8 cellular contexts compared by ENCODE assay signal in genomic region chr9:124852829-124853531, GRCh38. TPM values are rescaled to one million over a fixed set of nuclear protein-coding genes. Genes with fewer than 3 reads are reported as not detected.
DNase-seq lines count a peak whose midpoint lies in the region; ATAC-seq and TF ChIP-seq lines count a peak whose summit lies in the region.

TSS of gene WDR38 (plus strand) at chr9:124853460. CDS start at chr9:124853532, 72 bp downstream.

- peaks cover 20 to 46% (median 39%) of the 10 kb centered on the region in 11 experiments for H4K20me1 ChIP-seq in BLaER1 treated with 17β-estradiol and CSF1 and Interleukin-3, amounts not matched to agents 10 nM and 100 nM

- POLR2A ChIA-PET in naive thymus-derived CD4-positive, alpha-beta T cell (lab: Charles Lee), result interaction anchor here (0.6 to 2.9 kb wide), 5 partner anchors 9 to 392 kb away, joined by 3 to 14 read pairs (median 5); partner anchors contain the start of genes ARPC5L, NR6A1 and RPL35

- peak within 1 kb of the TSS; percentile 77 to 93 (median 83) for H3K4me2 ChIP-seq in BLaER1 treated with 17β-estradiol and CSF1 and Interleukin-3, amounts not matched to agents 10 nM and 100 nM

- H3K4me1 ChIP-seq in BLaER1 treated with 17β-estradiol and CSF1 and Interleukin-3, amounts not matched to agents 10 nM and 100 nM, result peaks cover 4 to 25% (median 22%) of the 10 kb centered on the region in 10 experiments; a peak in 18 of 20 replicates
- H3K4me1 ChIP-seq in Peyer's patch, result peaks cover 0 to 14% (median 4%) of the 10 kb centered on the region in 4 donors
- H3K4me1 ChIP-seq in naive thymus-derived CD4-positive, alpha-beta T cell (ENCODE audit: control insufficient read depth in 2 of 2, insufficient read depth in 2 of 2, low read length in 2 of 2), result peaks cover 8% of the 10 kb centered on the region in 2 donors

- CTCF ChIA-PET in naive thymus-derived CD4-positive, alpha-beta T cell (lab: Charles Lee), result interaction anchor here (0.7 to 5.4 kb wide), 14 partner anchors 9 to 287 kb away, joined by 3 to 66 read pairs (median 3); partner anchors contain the start of genes ARPC5L, NR6A1, OLFML2A and RPL35

- H3K27me3 Mint-ChIP-seq in naive thymus-derived CD4-positive, alpha-beta T cell, result peaks cover 5 to 16% (median 9%) of the 10 kb centered on the region in 5 donors

- peaks cover 4 to 14% (median 6%) of the 10 kb centered on the region in 7 donors for H3K4me1 Mint-ChIP-seq in naive thymus-derived CD4-positive, alpha-beta T cell

- no peaks in the 10 kb centered on the region for H3K9me3 Mint-ChIP-seq in naive thymus-derived CD4-positive, alpha-beta T cell

- peak within 1 kb of the TSS in 1 of 11 experiments; percentile 37; a peak in 1 of 22 replicates for H3K27ac ChIP-seq in BLaER1 treated with 17β-estradiol and CSF1 and Interleukin-3, amounts not matched to agents 10 nM and 100 nM
- H3K27ac ChIP-seq in Peyer's patch, result peak within 1 kb of the TSS in 3 of 4 donors; percentile 16 to 62 (median 20)
- peak within 1 kb of the TSS; percentile 46 for H3K27ac ChIP-seq in naive thymus-derived CD4-positive, alpha-beta T cell (ENCODE audit: low read depth, low read length)

- peak within 1 kb of the TSS; percentile 10 to 70 (median 62); a peak in 20 of 22 replicates for H3K9ac ChIP-seq in BLaER1 treated with 17β-estradiol and CSF1 and Interleukin-3, amounts not matched to agents 10 nM and 100 nM

- no peaks in the 10 kb centered on the region; a peak in 1 of 22 replicates for H3K27me3 ChIP-seq in BLaER1 treated with 17β-estradiol and CSF1 and Interleukin-3, amounts not matched to agents 10 nM and 100 nM
- H3K27me3 ChIP-seq in Peyer's patch, result no peaks in the 10 kb centered on the region
- no peaks in the 10 kb centered on the region for H3K27me3 ChIP-seq in naive thymus-derived CD4-positive, alpha-beta T cell (ENCODE audit: control insufficient read depth in 2 of 2, insufficient read depth in 2 of 2, low read length in 2 of 2)

- H3K27ac Mint-ChIP-seq in naive thymus-derived CD4-positive, alpha-beta T cell, result peak within 1 kb of the TSS in 3 of 9 donors; percentile 9 to 23 (median 19)

- peak; percentile 78 for DNase-seq in HT1080 (ENCODE audit: low read depth)
- DNase-seq in Peyer's patch, result peak; percentile 64 to 87 (median 84)
- DNase-seq in activated T-helper 1 cell treated with anti-CD3 and anti-CD28 coated beads, Interleukin-2, amount 50 U/mL, for 16 hours (ENCODE audit: low read depth in 1 of 2, low spot score in 1 of 2), result peak; percentile 55 to 75
- DNase-seq in fibroblast of mammary gland (ENCODE audit: low read depth), result peak; percentile 68
- DNase-seq in naive thymus-derived CD4-positive, alpha-beta T cell, result peak; percentile 55 to 86 (median 76)
- peak; percentile 70 for DNase-seq in stimulated activated naive CD4-positive, alpha-beta T cell treated with Interleukin-2 at 50 U/mL for 16 hours (lab: John Stamatoyannopoulos, UW)

- peak within 1 kb of the TSS in 9 of 10 donors; percentile 64 to 79 (median 68) for H3K4me3 Mint-ChIP-seq in naive thymus-derived CD4-positive, alpha-beta T cell

- peak; percentile 91 to 100 (median 98) for TF ChIP-seq CTCF in Peyer's patch (IDR thresholded peaks at IDR 0.05)
- TF ChIP-seq CTCF in fibroblast of mammary gland (conservative IDR thresholded peaks at IDR 0.05; ENCODE audit: control insufficient read depth, insufficient read depth, low read depth, low read length), result peak; percentile 67

- H3K9me3 ChIP-seq in BLaER1 treated with 17β-estradiol and CSF1 and Interleukin-3, amounts not matched to agents 10 nM and 100 nM (replicated peaks in 1 of 11), result no peaks in the 10 kb centered on the region
- H3K9me3 ChIP-seq in Peyer's patch, result no peaks in the 10 kb centered on the region
- no peaks in the 10 kb centered on the region for H3K9me3 ChIP-seq in naive thymus-derived CD4-positive, alpha-beta T cell (ENCODE audit: control insufficient read depth in 2 of 3, low read length in 3 of 3)

- peak in 1 of 2 donors; percentile 29 for TF ChIP-seq POLR2A in Peyer's patch (IDR thresholded peaks at IDR 0.05)

- H3K36me3 Mint-ChIP-seq in naive thymus-derived CD4-positive, alpha-beta T cell, result peaks cover 0 to 7% (median 0%) of the 10 kb centered on the region in 5 donors

- intact Hi-C loops in naive thymus-derived CD4-positive, alpha-beta T cell (cut with micrococcal nuclease), result loop anchor here (1.0 to 10.0 kb wide), 13 partner anchors 9 to 1586 kb away; partner anchors contain the start of genes ARPC5L (in 1 of the 2), PSMB7 (in 1 of the 2), SCAI (in 1 of the 2) and STRBP (in 1 of the 2)

- peak within 1 kb of the TSS; percentile 34 to 70 (median 53) for H3K4me3 ChIP-seq in BLaER1 treated with 17β-estradiol and CSF1 and Interleukin-3, amounts not matched to agents 10 nM and 100 nM
- peak within 1 kb of the TSS; percentile 33 to 57 (median 48) for H3K4me3 ChIP-seq in Peyer's patch
- peak within 1 kb of the TSS; percentile 41 for H3K4me3 ChIP-seq in fibroblast of mammary gland (ENCODE audit: control insufficient read depth, low read depth, low read length)
- peak within 1 kb of the TSS; percentile 50 for H3K4me3 ChIP-seq in naive thymus-derived CD4-positive, alpha-beta T cell (ENCODE audit: low read length)

- ATAC-seq in GM19395 (IDR thresholded peaks at IDR 0.05; ENCODE audit: unreplicated experiment), result peak; percentile 81
- peak; percentile 95 for ATAC-seq in naive thymus-derived CD4-positive, alpha-beta T cell

- H3K36me3 ChIP-seq in BLaER1 treated with 17β-estradiol and CSF1 and Interleukin-3, amounts not matched to agents 10 nM and 100 nM, result peaks cover 15 to 22% (median 20%) of the 10 kb centered on the region in 11 experiments
- peaks cover 0 to 10% (median 0%) of the 10 kb centered on the region in 3 donors for H3K36me3 ChIP-seq in Peyer's patch
- peaks cover 0 to 17% (median 6%) of the 10 kb centered on the region in 3 experiments for H3K36me3 ChIP-seq in naive thymus-derived CD4-positive, alpha-beta T cell (ENCODE audit: control insufficient read depth in 2 of 3, insufficient read depth in 3 of 3, low read length in 3 of 3)

RNA-seq across cellular contexts. Expression of gene WDR38, which starts in this region (rescaled TPM):
- not detected in 2 replicates for total RNA-seq in HT1080 (2014; rRNA removed; shearing (Covaris generic))
- polyA plus RNA-seq in HT1080 (2015; cell fraction: cytosol; rRNA removed), result not detected in 2 replicates
- polyA plus RNA-seq in HT1080 (2015; cell fraction: nucleus; rRNA removed), result not detected in 2 replicates
- total RNA-seq in Peyer's patch, result not detected
- total RNA-seq in naive thymus-derived CD4-positive, alpha-beta T cell, result not detected
- not detected for polyA plus RNA-seq in naive thymus-derived CD4-positive, alpha-beta T cell

Comparison
In these comparisons a context has a peak if more than half of its experiments do, and no peak if none do; other contexts are left out.
1. Peak in DNase-seq in HT1080; RNA of the gene not detected or under 1 TPM.
2. Peak in DNase-seq, H3K4me3 ChIP-seq and H3K27ac ChIP-seq in Peyer's patch; RNA of the gene not detected or under 1 TPM.
3. Peak in DNase-seq, ATAC-seq, H3K4me3 ChIP-seq and H3K27ac ChIP-seq in naive thymus-derived CD4-positive, alpha-beta T cell; RNA of the gene not detected or under 1 TPM.